ENCODE assay signal across 18 cellular contexts in genomic region chr6:6660339-6661045, GRCh38.
DNase-seq lines count a peak whose midpoint lies in the region; TF ChIP-seq lines count a peak whose summit lies in the region.
"Had no signal": no experiment of that assay in that cellular context is flagged by ENCODE, and none has a peak within 500 bp of the region (broad histone marks: within the 10 kb centered on the region; RNA-seq: fewer than 3 reads in every experiment).

No MANE protein-coding gene starts in this region.

- H3K4me1 Mint-ChIP-seq in activated naive CD4-positive, alpha-beta T cell treated with anti-CD3 and anti-CD28 coated beads, Interleukin-2, amount 50 U/mL, for 24 hours: peaks cover 64% of the 10 kb centered on the region

- DNase-seq in activated naive CD4-positive, alpha-beta T cell treated with Interleukin-2 at 50 U/mL for 16 hours: no peak
- DNase-seq in NB4 (ENCODE audit: low read depth) (peak; percentile 14), islet precursor cell (peak; percentile 38), substantia nigra (lab: John Stamatoyannopoulos, UW) (no peak), ACHN (no peak)
- no peak for DNase-seq in stimulated activated CD4-positive, alpha-beta T cell treated with anti-CD3 and anti-CD28 coated beads, Interleukin-1b, Interleukin-23, amount 100 ng/mL, for 48 hours
- no peak for DNase-seq in effector CD4-positive, alpha-beta T cell
- DNase-seq: activated naive CD4-positive, alpha-beta T cell treated with anti-CD3 and anti-CD28 coated beads, Interleukin-2, amount 50 U/mL, for 16 hours; brain microvascular endothelial cell; Calu3; dermis blood vessel endothelial cell; HCEC 1CT; NCI-H1092 treated with DMSO at 0.1 percent for 48 hours; NCI-H2081 treated with DMSO at 0.1 percent for 48 hours; Right ventricle myocardium superior; stimulated activated CD4-positive, alpha-beta T cell treated with anti-CD3 and anti-CD28 coated beads, Interleukin-2, amount 100 ng/mL, for 24 hours had no signal

- in situ Hi-C loops in ACHN (cut with HindIII; ENCODE audit: low pct_ligation_motif_present, low pct_unique_long_range_greater_than_20kb, low sequenced_read_pairs): no loop called here

- H3K27ac ChIP-seq in substantia nigra (ENCODE audit: low read depth, low read length, poor library complexity, severe bottlenecking): peak overlapping the region; percentile 54
- H3K27ac ChIP-seq: brain microvascular endothelial cell had no signal

- H3K9me3 Mint-ChIP-seq in activated naive CD4-positive, alpha-beta T cell treated with anti-CD3 and anti-CD28 coated beads, Interleukin-2, amount 50 U/mL, for 24 hours: no peaks in the 10 kb centered on the region

- TF ChIP-seq POLR2A in NB4 (IDR thresholded peaks at IDR 0.05; ENCODE audit: extremely low read depth, insufficient read length): no peak

- peak overlapping the region; percentile 43 for H3K27ac Mint-ChIP-seq in activated naive CD4-positive, alpha-beta T cell treated with anti-CD3 and anti-CD28 coated beads, Interleukin-2, amount 50 U/mL, for 24 hours

- H3K4me3 Mint-ChIP-seq in activated naive CD4-positive, alpha-beta T cell treated with anti-CD3 and anti-CD28 coated beads, Interleukin-2, amount 50 U/mL, for 24 hours: no peak overlapping the region

- H3K4me3 ChIP-seq in NB4 (ENCODE audit: low read depth, low read length): no peak overlapping the region
- H3K4me3 ChIP-seq: gastrocnemius medialis had no signal

- H3K36me3 Mint-ChIP-seq in activated naive CD4-positive, alpha-beta T cell treated with anti-CD3 and anti-CD28 coated beads, Interleukin-2, amount 50 U/mL, for 24 hours: no peaks in the 10 kb centered on the region

- no peak for TF ChIP-seq CTCF in NB4 (IDR thresholded peaks at IDR 0.05; ENCODE audit: low read depth, low read length)

- H3K27me3 Mint-ChIP-seq in activated naive CD4-positive, alpha-beta T cell treated with anti-CD3 and anti-CD28 coated beads, Interleukin-2, amount 50 U/mL, for 24 hours: no peaks in the 10 kb centered on the region

Comparison
In these comparisons a context has a peak if more than half of its experiments do, and no peak if none do; other contexts are left out.
1. DNase-seq: peak in NB4 (single experiment) and islet precursor cell (single experiment); none in activated naive CD4-positive, alpha-beta T cell treated with Interleukin-2 at 50 U/mL for 16 hours (single experiment), substantia nigra (0 of 49), ACHN (single experiment), stimulated activated CD4-positive, alpha-beta T cell treated with anti-CD3 and anti-CD28 coated beads, Interleukin-1b, Interleukin-23, amount 100 ng/mL, for 48 hours (single experiment) and effector CD4-positive, alpha-beta T cell (single experiment).